15 cellular contexts compared by ENCODE assay signal in genomic region chr20:16490696-16491095, GRCh38.
DNase-seq lines count a peak whose midpoint lies in the region; ATAC-seq and TF ChIP-seq lines count a peak whose summit lies in the region.
"Had no signal": no experiment of that assay in that cellular context is flagged by ENCODE, and none has a peak within 500 bp of the region (broad histone marks: within the 10 kb centered on the region; RNA-seq: fewer than 3 reads in every experiment).

No MANE protein-coding gene starts in this region.

- no peaks in the 10 kb centered on the region for H3K79me2 ChIP-seq in osteoblast (ENCODE audit: insufficient read depth, low read length)

- H3K27me3 ChIP-seq in MG63 (no peaks in the 10 kb centered on the region), osteoblast (ENCODE audit: insufficient read depth, low read length) (no peaks in the 10 kb centered on the region), uterus (no peaks in the 10 kb centered on the region)

- no peak for ATAC-seq in HG03095 (IDR thresholded peaks at IDR 0.05; ENCODE audit: unreplicated experiment)

- DNase-seq in DMS 273 (lab: John Stamatoyannopoulos, UW; ENCODE audit: unreplicated experiment), result peak; percentile 23
- no peak for DNase-seq in DMS 273 treated with DMSO at 0.1 percent for 48 hours (lab: John Stamatoyannopoulos, UW)
- peak; percentile 71 for DNase-seq in MG63
- peak; percentile 6 for DNase-seq in choroid plexus epithelial cell (ENCODE audit: low read depth)
- DNase-seq in osteoblast (ENCODE audit: insufficient read length, low spot score, missing footprints), result no peak
- DNase-seq in kidney glomerular epithelial cell (lab: John Stamatoyannopoulos, UW), result no peak
- no peak for DNase-seq in uterus
- DNase-seq: GF-D8, GOT3, KBM-7, NCI-H1092 treated with DMSO at 0.1 percent for 48 hours, NCI-H526, SHP77 treated with DMSO at 0.1 percent for 48 hours had no signal

- H2AFZ ChIP-seq in osteoblast (ENCODE audit: low read length), result peak overlapping the region; percentile 25

- H3K9me3 ChIP-seq in MG63, result no peaks in the 10 kb centered on the region
- H3K9me3 ChIP-seq in osteoblast (ENCODE audit: low read depth, low read length), result no peaks in the 10 kb centered on the region
- no peaks in the 10 kb centered on the region for H3K9me3 ChIP-seq in uterus

- H3K4me2 ChIP-seq in osteoblast (ENCODE audit: insufficient read depth, low read length), result no peak overlapping the region

- H3K27ac ChIP-seq in osteoblast (ENCODE audit: low read depth, low read length) (peak overlapping the region; percentile 35), uterus (no peak overlapping the region)
- H3K27ac ChIP-seq: 22Rv1 had no signal

- peaks cover 5% of the 10 kb centered on the region for H3K4me1 ChIP-seq in osteoblast (ENCODE audit: insufficient read depth, low read length)
- H3K4me1 ChIP-seq in uterus, result no peaks in the 10 kb centered on the region

- intact Hi-C loops in uterus (cut with DNase I; ENCODE audit: low total_unique reads), result no loop called here

- H3K36me3 ChIP-seq in MG63 (no peaks in the 10 kb centered on the region), osteoblast (ENCODE audit: insufficient read depth, low read length) (no peaks in the 10 kb centered on the region), uterus (no peaks in the 10 kb centered on the region)

- no peak for TF ChIP-seq POLR2A in uterus (IDR thresholded peaks at IDR 0.05)

- H3K4me3 ChIP-seq in MG63, result no peak overlapping the region
- no peak overlapping the region for H3K4me3 ChIP-seq in choroid plexus epithelial cell (ENCODE audit: low read depth, low read length)
- H3K4me3 ChIP-seq in osteoblast (ENCODE audit: insufficient read depth, low read length), result no peak overlapping the region
- H3K4me3 ChIP-seq in uterus, result no peak overlapping the region

- no peak for TF ChIP-seq CTCF in choroid plexus epithelial cell (conservative IDR thresholded peaks at IDR 0.05; ENCODE audit: low read depth, low read length)
- TF ChIP-seq CTCF in osteoblast (IDR thresholded peaks at IDR 0.05; ENCODE audit: extremely low read depth, low read depth, low read length), result no peak
- TF ChIP-seq CTCF in uterus (IDR thresholded peaks at IDR 0.05), result no peak

- no peaks in the 10 kb centered on the region for H4K20me1 ChIP-seq in osteoblast (ENCODE audit: insufficient read depth, low read length)

Comparison
In these comparisons a context has a peak if more than half of its experiments do, and no peak if none do; other contexts are left out.
1. DNase-seq: peak in DMS 273 (single experiment), MG63 (single experiment) and choroid plexus epithelial cell (single experiment); none in DMS 273 treated with DMSO at 0.1 percent for 48 hours (single experiment), osteoblast (single experiment), kidney glomerular epithelial cell (single experiment) and uterus (0 of 2).